ENCODE assay signal across 17 cellular contexts in the genomic region with DNA sequence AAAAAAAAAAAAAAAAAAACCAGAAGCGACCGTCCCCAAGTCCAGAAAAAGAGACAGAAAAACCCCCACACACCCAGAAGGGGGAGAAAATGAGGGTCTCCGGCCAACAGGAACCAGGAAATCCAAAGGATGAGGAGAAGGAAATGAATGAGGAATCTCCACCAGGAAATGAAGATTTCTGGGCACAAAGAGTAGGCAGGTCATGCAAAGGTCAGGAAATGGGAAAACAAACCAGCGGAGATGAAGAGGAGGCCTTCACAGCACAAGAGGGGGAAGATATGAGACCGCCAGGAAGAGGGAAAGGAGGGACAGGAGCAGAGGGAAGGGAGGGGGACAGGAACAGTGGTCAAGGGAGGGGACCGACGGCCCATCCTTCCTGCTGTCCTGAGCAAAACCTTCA. TPM values are rescaled to one million over a fixed set of nuclear protein-coding genes. Genes with fewer than 3 reads are reported as not detected.
DNase-seq lines count a peak whose midpoint lies in the region; ATAC-seq, FAIRE-seq and TF ChIP-seq lines count a peak whose summit lies in the region.
"Had no signal": no experiment of that assay in that cellular context is flagged by ENCODE, and none has a peak within 500 bp of the region (broad histone marks: within the 10 kb centered on the region; RNA-seq: fewer than 3 reads in every experiment).

No MANE protein-coding gene starts in this region.

- no peaks in the 10 kb centered on the region for H3K36me3 ChIP-seq in Caco-2 (ENCODE audit: control insufficient read depth, insufficient read depth, low read length)
- H3K36me3 ChIP-seq in SK-N-MC (ENCODE audit: insufficient read depth, low read length), result peaks cover 84% of the 10 kb centered on the region
- H3K36me3 ChIP-seq in kidney (ENCODE audit: control insufficient read depth in 1 of 2, insufficient read depth in 2 of 2, low read length in 2 of 2), result peaks cover 0 to 2% of the 10 kb centered on the region in 2 donors
- peaks cover 0 to 85% (median 35%) of the 10 kb centered on the region in 4 donors for H3K36me3 ChIP-seq in sigmoid colon
- H3K36me3 ChIP-seq: ovary had no signal

- POLR2A ChIA-PET in Caco-2 (lab: Charles Lee), result no interaction called here
- POLR2A ChIA-PET in activated CD4-positive, alpha-beta memory T cell treated with anti-CD3 and anti-CD28 coated beads, Interleukin-2, amount 10 ng/mL, durations not matched to agents 7 days and 5 days (lab: Charles Lee), result no interaction called here

- no peak overlapping the region for H3K4me3 Mint-ChIP-seq in Caco-2 (ENCODE audit: unreplicated experiment)
- no peak overlapping the region for H3K4me3 Mint-ChIP-seq in activated CD4-positive, alpha-beta memory T cell treated with anti-CD3 and anti-CD28 coated beads, Interleukin-2, amount 10 ng/mL, durations not matched to agents 7 days and 5 days
- H3K4me3 Mint-ChIP-seq: activated CD8-positive, alpha-beta memory T cell treated with anti-CD3 and anti-CD28 coated beads, Interleukin-2, amount 10 ng/mL, durations not matched to agents 7 days and 5 days had no signal

- intact Hi-C loops in Caco-2 (cut with micrococcal nuclease; ENCODE audit: unreplicated experiment), result no loop called here
- intact Hi-C loops in kidney (cut with DNase I), result no loop called here
- intact Hi-C loops in sigmoid colon (cut with DNase I), result no loop called here

- peak overlapping the region; percentile 8 for H3K27ac Mint-ChIP-seq in Caco-2 (ENCODE audit: unreplicated experiment)
- no peak overlapping the region for H3K27ac Mint-ChIP-seq in activated CD4-positive, alpha-beta memory T cell treated with anti-CD3 and anti-CD28 coated beads, Interleukin-2, amount 10 ng/mL, durations not matched to agents 7 days and 5 days
- H3K27ac Mint-ChIP-seq: activated CD8-positive, alpha-beta memory T cell treated with anti-CD3 and anti-CD28 coated beads, Interleukin-2, amount 10 ng/mL, durations not matched to agents 7 days and 5 days had no signal

- H3K4me1 ChIP-seq in Caco-2 (no peaks in the 10 kb centered on the region), kidney (ENCODE audit: control insufficient read depth in 1 of 2, insufficient read depth in 1 of 2, low read depth in 1 of 2, low read length in 2 of 2) (peaks cover 0 to 8% of the 10 kb centered on the region in 2 donors), sigmoid colon (peaks cover 0 to 24% (median 19%) of the 10 kb centered on the region in 4 donors)

- H3K9me3 Mint-ChIP-seq in Caco-2 (ENCODE audit: unreplicated experiment), result no peaks in the 10 kb centered on the region
- no peaks in the 10 kb centered on the region for H3K9me3 Mint-ChIP-seq in activated CD4-positive, alpha-beta memory T cell treated with anti-CD3 and anti-CD28 coated beads, Interleukin-2, amount 10 ng/mL, durations not matched to agents 7 days and 5 days

- peak overlapping the region; percentile 64; the same call in 1 of the 2 replicates for H3K27ac ChIP-seq in SK-N-MC
- H3K27ac ChIP-seq in kidney (ENCODE audit: low read depth in 2 of 2, low read length in 2 of 2), result peak overlapping the region; percentile 29 to 83
- peak overlapping the region; percentile 31 to 63 (median 50) for H3K27ac ChIP-seq in sigmoid colon
- H3K27ac ChIP-seq: testis had no signal

- H3K9me3 ChIP-seq in Caco-2, result no peaks in the 10 kb centered on the region
- H3K9me3 ChIP-seq in SK-N-MC (ENCODE audit: low read depth, low read length), result no peaks in the 10 kb centered on the region
- H3K9me3 ChIP-seq in kidney (ENCODE audit: control insufficient read depth in 1 of 2, low read length in 2 of 2), result no peaks in the 10 kb centered on the region
- no peaks in the 10 kb centered on the region for H3K9me3 ChIP-seq in sigmoid colon
- H3K9me3 ChIP-seq: ovary, SK-N-SH, testis had no signal

- H3K4me3 ChIP-seq in Caco-2 (ENCODE audit: low read depth, low read length) (no peak overlapping the region), SK-N-MC (no peak overlapping the region), kidney (ENCODE audit: low read length in 2 of 2) (no peak overlapping the region), sigmoid colon (no peak overlapping the region)
- H3K4me3 ChIP-seq: ovary, testis had no signal

- no peak for ATAC-seq in activated CD4-positive, CD25-positive, alpha-beta regulatory T cell treated with anti-CD3 and anti-CD28 coated beads, Interleukin-2, amount 50 U/mL, for 24 hours
- ATAC-seq: activated CD8-positive, alpha-beta memory T cell treated with anti-CD3 and anti-CD28 coated beads, Interleukin-2, amount 10 ng/mL, durations not matched to agents 7 days and 5 days; left colon had no signal

- WGBS in sigmoid colon, 2 donors, result 60 to 80% methylated on average over 7 of the region's 7 CpGs

- CTCF ChIA-PET in Caco-2 (lab: Charles Lee), result no interaction called here
- CTCF ChIA-PET in activated CD4-positive, alpha-beta memory T cell treated with anti-CD3 and anti-CD28 coated beads, Interleukin-2, amount 10 ng/mL, durations not matched to agents 7 days and 5 days (lab: Charles Lee), result no interaction called here

- no peak overlapping the region for H3K9ac ChIP-seq in SK-N-MC (ENCODE audit: insufficient read length)
- H3K9ac ChIP-seq in kidney (ENCODE audit: low read length in 2 of 2), result no peak overlapping the region
- H3K9ac ChIP-seq: SK-N-SH had no signal

- no peaks in the 10 kb centered on the region for H3K27me3 Mint-ChIP-seq in Caco-2 (ENCODE audit: insufficient read depth, unreplicated experiment)
- H3K27me3 Mint-ChIP-seq in activated CD4-positive, alpha-beta memory T cell treated with anti-CD3 and anti-CD28 coated beads, Interleukin-2, amount 10 ng/mL, durations not matched to agents 7 days and 5 days, result peaks cover 48% of the 10 kb centered on the region

- TF ChIP-seq EP300 in sigmoid colon (IDR thresholded peaks at IDR 0.05), result no peak

- no peak for FAIRE-seq in kidney (lab: Jason Lieb, UNC)
- no peak for FAIRE-seq in RCC 7860 (lab: Jason Lieb, UNC)

- BruUV-seq in Caco-2 (replicated peaks; lab: Mats Ljungman, UMichigan), result no TSS peak

- H3K27me3 ChIP-seq in Caco-2 (replicated peaks; ENCODE audit: control insufficient read depth, insufficient read depth, low read length), result no peaks in the 10 kb centered on the region
- H3K27me3 ChIP-seq in sigmoid colon, result no peaks in the 10 kb centered on the region
- H3K27me3 ChIP-seq: ovary, testis had no signal

- no peak for TF ChIP-seq POLR2A in sigmoid colon (IDR thresholded peaks at IDR 0.05)

- H3K4me1 Mint-ChIP-seq in Caco-2 (ENCODE audit: low read depth, unreplicated experiment), result peaks cover 10% of the 10 kb centered on the region
- peaks cover 9% of the 10 kb centered on the region for H3K4me1 Mint-ChIP-seq in activated CD4-positive, alpha-beta memory T cell treated with anti-CD3 and anti-CD28 coated beads, Interleukin-2, amount 10 ng/mL, durations not matched to agents 7 days and 5 days

- H3K36me3 Mint-ChIP-seq in Caco-2 (ENCODE audit: insufficient read depth, unreplicated experiment), result no peaks in the 10 kb centered on the region
- no peaks in the 10 kb centered on the region for H3K36me3 Mint-ChIP-seq in activated CD4-positive, alpha-beta memory T cell treated with anti-CD3 and anti-CD28 coated beads, Interleukin-2, amount 10 ng/mL, durations not matched to agents 7 days and 5 days (ENCODE audit: low read depth)
- H3K36me3 Mint-ChIP-seq: activated CD8-positive, alpha-beta memory T cell treated with anti-CD3 and anti-CD28 coated beads, Interleukin-2, amount 10 ng/mL, durations not matched to agents 7 days and 5 days had no signal

- DNase-seq in Caco-2 (no peak), SK-N-MC (ENCODE audit: low read depth, low spot score) (no peak), kidney (no peak), sigmoid colon (no peak), inferior parietal cortex (ENCODE audit: extremely low spot score) (no peak), RCC 7860 (ENCODE audit: low spot score) (no peak)
- no peak for DNase-seq in activated CD4-positive, alpha-beta memory T cell treated with anti-CD3 and anti-CD28 coated beads, Interleukin-2, amount 10 ng/mL, durations not matched to agents 7 days and 5 days
- DNase-seq: activated CD8-positive, alpha-beta memory T cell treated with anti-CD3 and anti-CD28 coated beads, Interleukin-2, amount 10 ng/mL, durations not matched to agents 7 days and 5 days; activated naive CD4-positive, alpha-beta T cell; caudate nucleus; left colon; MM.1S; NCI-H2171; ovary; SK-N-SH; testis had no signal

- TF ChIP-seq CTCF in Caco-2 (IDR thresholded peaks at IDR 0.05; ENCODE audit: insufficient read depth in 1 of 2, low read depth in 1 of 2, low read length in 1 of 2, severe bottlenecking in 1 of 2, unreplicated experiment in 1 of 2) (no peak), kidney (IDR thresholded peaks at IDR 0.05; ENCODE audit: borderline replicate concordance, extremely low read depth, insufficient read depth) (no peak), sigmoid colon (IDR thresholded peaks at IDR 0.05) (no peak)

RNA-seq across cellular contexts. Expression of a gene that starts 5.8 kb away (rescaled TPM):
- 8.6 and 8.8 TPM in 2 replicates for total RNA-seq in Caco-2 (2022)
- 30.2 TPM for total RNA-seq in kidney
- 15.7 TPM for polyA plus RNA-seq in kidney (ENCODE audit: insufficient read depth, low read depth, low replicate concordance)
- 10 to 100 TPM; 60.6 to 74.9 (median 61.3) TPM for total RNA-seq in sigmoid colon
- 10 to 100 TPM in 2 of 3 donors, 1 to 10 TPM in 1; 5.8 to 17.9 (median 10.2) TPM for polyA plus RNA-seq in sigmoid colon
- total RNA-seq in activated CD4-positive, alpha-beta memory T cell treated with anti-CD3 and anti-CD28 coated beads, Interleukin-2, amount 10 ng/mL, durations not matched to agents 7 days and 5 days, result not detected
- total RNA-seq: activated CD8-positive, alpha-beta memory T cell treated with anti-CD3 and anti-CD28 coated beads, Interleukin-2, amount 10 ng/mL, durations not matched to agents 7 days and 5 days had no signal

RNA-seq across cellular contexts. Expression of a gene that starts 7.3 kb away (rescaled TPM):
- total RNA-seq in Caco-2 (2022) (not detected in 2 replicates), kidney (0.57 TPM), sigmoid colon (1 to 10 TPM in 2 of 4 donors, not detected in 2; 1.8 to 2.0 TPM)
- polyA plus RNA-seq in kidney (ENCODE audit: insufficient read depth, low read depth, low replicate concordance) (0.95 TPM), sigmoid colon (1 to 10 TPM in 1 of 3 donors, under 1 TPM in 1, not detected in 1; 0.17 to 3.6 TPM)
- total RNA-seq in activated CD4-positive, alpha-beta memory T cell treated with anti-CD3 and anti-CD28 coated beads, Interleukin-2, amount 10 ng/mL, durations not matched to agents 7 days and 5 days, result not detected
- total RNA-seq: activated CD8-positive, alpha-beta memory T cell treated with anti-CD3 and anti-CD28 coated beads, Interleukin-2, amount 10 ng/mL, durations not matched to agents 7 days and 5 days; left colon had no signal

RNA-seq across cellular contexts. Expression of a gene that starts 21.2 kb away (rescaled TPM):
- total RNA-seq in Caco-2 (2022), result not detected in 2 replicates
- total RNA-seq in kidney, result 35.7 TPM
- 3.8 TPM for polyA plus RNA-seq in kidney (ENCODE audit: insufficient read depth, low read depth, low replicate concordance)
- 10 to 100 TPM in 1 of 4 donors, 1 to 10 TPM in 3; 5.8 to 10.3 (median 9.2) TPM for total RNA-seq in sigmoid colon
- polyA plus RNA-seq in sigmoid colon, result 100 to 1,000 TPM in 1 of 3 donors, 10 to 100 TPM in 1, 1 to 10 TPM in 1; 7.2 to 220 (median 14.3) TPM
- 100 to 1,000 TPM; 278 to 299 TPM for total RNA-seq in activated CD4-positive, alpha-beta memory T cell treated with anti-CD3 and anti-CD28 coated beads, Interleukin-2, amount 10 ng/mL, durations not matched to agents 7 days and 5 days
- polyA plus RNA-seq: SK-N-SH had no signal

RNA-seq across cellular contexts. Expression of a gene that starts 31.4 kb away (rescaled TPM):
- total RNA-seq in Caco-2 (2022) (0.56 and 0.84 TPM in 2 replicates), kidney (3.7 TPM), sigmoid colon (1 to 10 TPM; 1.1 to 3.6 (median 2.2) TPM)
- polyA plus RNA-seq in kidney (ENCODE audit: insufficient read depth, low read depth, low replicate concordance) (1.5 TPM), sigmoid colon (under 1 TPM in 2 of 3 donors, not detected in 1; under 0.01 to 0.85 TPM)
- 1 to 10 TPM; 3.0 to 3.5 TPM for total RNA-seq in activated CD4-positive, alpha-beta memory T cell treated with anti-CD3 and anti-CD28 coated beads, Interleukin-2, amount 10 ng/mL, durations not matched to agents 7 days and 5 days

RNA-seq across cellular contexts. Expression of a gene that starts 31.7 kb away (rescaled TPM):
- total RNA-seq in Caco-2 (2022), result 0.56 and 1.00 TPM in 2 replicates
- not detected for total RNA-seq in kidney
- not detected for polyA plus RNA-seq in kidney (ENCODE audit: insufficient read depth, low read depth, low replicate concordance)
- not detected for total RNA-seq in sigmoid colon
- under 1 TPM in 1 of 3 donors, not detected in 2; 0.04 TPM for polyA plus RNA-seq in sigmoid colon
- total RNA-seq in activated CD4-positive, alpha-beta memory T cell treated with anti-CD3 and anti-CD28 coated beads, Interleukin-2, amount 10 ng/mL, durations not matched to agents 7 days and 5 days, result under 1 TPM; 0.73 to 0.81 TPM
- total RNA-seq: left colon had no signal
